Comparison of ENCODE assay signal across 8 cellular contexts in the genomic region with DNA sequence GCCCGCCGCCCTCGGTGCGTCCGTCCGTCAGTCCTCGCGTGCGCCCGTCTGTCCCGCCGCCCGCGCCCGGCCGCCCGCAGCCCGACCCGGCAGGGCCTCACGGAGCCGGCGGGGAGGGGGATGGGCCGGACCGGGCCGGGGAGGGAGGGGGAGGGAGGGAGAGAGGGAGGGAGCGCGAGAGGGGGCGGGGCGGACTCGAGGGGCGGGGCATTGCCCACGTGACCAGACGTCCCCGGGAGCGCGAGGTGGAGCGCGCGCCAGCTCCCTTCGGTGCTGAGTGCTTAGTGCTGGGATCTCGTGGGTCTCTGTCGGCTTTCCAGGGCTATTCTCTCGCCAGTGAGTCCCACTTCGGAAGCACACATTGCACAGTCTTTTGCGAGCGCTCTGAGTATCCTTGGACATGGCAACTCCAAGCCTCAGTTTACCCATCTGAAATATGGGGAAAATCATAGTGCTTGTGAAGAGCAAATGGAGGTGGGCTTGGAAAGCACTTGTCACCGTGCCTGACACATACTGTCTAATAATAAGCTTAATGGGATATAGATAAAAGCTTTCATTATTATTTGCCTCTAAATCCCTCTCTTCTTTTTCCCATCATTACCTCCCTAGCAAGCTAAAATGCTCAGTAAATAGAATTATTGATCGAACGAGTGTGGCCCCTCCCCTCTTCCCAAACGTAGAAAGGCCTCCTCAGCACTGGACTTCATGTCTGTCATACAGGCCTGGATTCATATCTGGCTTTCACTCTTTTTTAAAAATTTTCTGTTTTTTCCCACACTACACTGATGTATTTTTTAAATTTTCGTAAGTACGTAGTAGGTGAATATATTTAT. TPM values are rescaled to one million over a fixed set of nuclear protein-coding genes. Genes with fewer than 3 reads are reported as not detected.
A peak's percentile ranks its signal among the peaks of the same experiment; 100 is the strongest.
DNase-seq lines count a peak whose midpoint lies in the region; ATAC-seq and TF ChIP-seq lines count a peak whose summit lies in the region.

Gene NCOA6, minus strand, starts transcription at position 122 of the 833 bp plus-strand sequence. CDS start 43,296 bp downstream, outside the sequence.

- H3K4me1 Mint-ChIP-seq in GM23338: peaks cover 11% of the 10 kb centered on the region
- peaks cover 38% of the 10 kb centered on the region for H3K4me1 Mint-ChIP-seq in neural crest cell

- no peaks in the 10 kb centered on the region for H3K27me3 ChIP-seq in GM23338 (ENCODE audit: insufficient read depth)
- no peaks in the 10 kb centered on the region for H3K27me3 ChIP-seq in Loucy (ENCODE audit: insufficient read depth, low read length, poor library complexity, severe bottlenecking)
- H3K27me3 ChIP-seq in stomach: no peaks in the 10 kb centered on the region

- H3K9me2 ChIP-seq in GM23338 (ENCODE audit: insufficient read depth) (no peaks in the 10 kb centered on the region), Loucy (replicated peaks; ENCODE audit: low read depth, low read length) (no peaks in the 10 kb centered on the region)

- H3K36me3 Mint-ChIP-seq in GM23338 (ENCODE audit: low read depth) (peaks cover 2% of the 10 kb centered on the region; the same call in 2 of the 3 replicates), neural crest cell (ENCODE audit: low read depth) (peaks cover 7% of the 10 kb centered on the region)

- H3K9me3 Mint-ChIP-seq in GM23338 (peaks cover 2% of the 10 kb centered on the region; the same call in 2 of the 3 replicates), neural crest cell (no peaks in the 10 kb centered on the region)

- H3K4me3 ChIP-seq in GM23338: peak within 1 kb of the TSS; percentile 71
- H3K4me3 ChIP-seq in Loucy (ENCODE audit: low read length, poor library complexity, severe bottlenecking): peak within 1 kb of the TSS; percentile 77
- peak within 1 kb of the TSS; percentile 78 for H3K4me3 ChIP-seq in fibroblast of villous mesenchyme (ENCODE audit: low read depth, low read length)
- peak within 1 kb of the TSS; percentile 85 to 95 (median 92) for H3K4me3 ChIP-seq in stomach

- H3K4me1 ChIP-seq in GM23338 (ENCODE audit: insufficient read depth) (peaks cover 11% of the 10 kb centered on the region; the same call in 1 of the 2 replicates), Loucy (ENCODE audit: insufficient read depth, low read length, poor library complexity, severe bottlenecking) (peaks cover 37% of the 10 kb centered on the region), stomach (peaks cover 29 to 47% (median 39%) of the 10 kb centered on the region in 4 donors)

- peak within 1 kb of the TSS; percentile 94 for H2AFZ ChIP-seq in GM23338
- H2AFZ ChIP-seq in Loucy (ENCODE audit: low read length): peak within 1 kb of the TSS; percentile 99

- WGBS in stomach, 5 donors: 6 to 22% (median 11%) methylated on average over 14 to 51 of the region's 52 CpGs

- H3K4me2 ChIP-seq in GM23338: peak within 1 kb of the TSS; percentile 91
- peak within 1 kb of the TSS; percentile 98 for H3K4me2 ChIP-seq in Loucy (ENCODE audit: low read depth, low read length, poor library complexity, severe bottlenecking)

- H3K36me3 ChIP-seq in GM23338 (ENCODE audit: insufficient read depth) (no peaks in the 10 kb centered on the region), Loucy (ENCODE audit: insufficient read depth, low read length) (no peaks in the 10 kb centered on the region), stomach (no peaks in the 10 kb centered on the region)

- ATAC-seq in GM23338: peak; percentile 11

- TF ChIP-seq POLR2A in stomach (IDR thresholded peaks at IDR 0.05): no peak

- H3F3A ChIP-seq in GM23338 (replicated peaks; ENCODE audit: low read depth) (no peaks in the 10 kb centered on the region; the same call in 1 of the 2 replicates), Loucy (ENCODE audit: low read depth) (no peaks in the 10 kb centered on the region)

- H4K20me1 ChIP-seq in GM23338 (replicated peaks; ENCODE audit: insufficient read depth) (no peaks in the 10 kb centered on the region), Loucy (ENCODE audit: insufficient read depth, low read length, poor library complexity, severe bottlenecking) (peaks cover 23% of the 10 kb centered on the region)

- peak within 1 kb of the TSS; percentile 9; the same call in 1 of the 2 replicates for H3K27ac ChIP-seq in GM23338 (ENCODE audit: low read depth)
- H3K27ac ChIP-seq in stomach: peak within 1 kb of the TSS; percentile 85 to 99 (median 97)

- H3K79me2 ChIP-seq in GM23338 (replicated peaks; ENCODE audit: insufficient read depth) (peaks cover 30% of the 10 kb centered on the region), Loucy (ENCODE audit: insufficient read depth, low read length) (peaks cover 40% of the 10 kb centered on the region)

- H3K27ac Mint-ChIP-seq in GM23338 (peak within 1 kb of the TSS; percentile 83), neural crest cell (ENCODE audit: unreplicated experiment) (peak within 1 kb of the TSS; percentile 99)

- DNase-seq in DMS53 treated with DMSO at 0.1 percent for 48 hours (lab: John Stamatoyannopoulos, UW; ENCODE audit: unreplicated experiment): peak; percentile 49
- peak; percentile 76 for DNase-seq in GM23338 (ENCODE audit: low spot score)
- DNase-seq in SHP77 treated with DMSO at 0.1 percent for 48 hours (lab: John Stamatoyannopoulos, UW): peak; percentile 28
- peak; percentile 78 for DNase-seq in activated gamma-delta T cell (lab: John Stamatoyannopoulos, UW)
- peak; percentile 81 for DNase-seq in fibroblast of villous mesenchyme (ENCODE audit: low read depth)
- peak; percentile 80 for DNase-seq in neural crest cell (ENCODE audit: low read depth, low spot score)
- DNase-seq in stomach: peak; percentile 90

- H3K9ac ChIP-seq in Loucy (ENCODE audit: low read depth, low read length, poor library complexity, severe bottlenecking): peak within 1 kb of the TSS; percentile 75

- H3K9me3 ChIP-seq in Loucy (ENCODE audit: insufficient read depth, low read depth, low read length) (no peaks in the 10 kb centered on the region), stomach (no peaks in the 10 kb centered on the region)

- no peak for TF ChIP-seq EP300 in stomach (IDR thresholded peaks at IDR 0.05)

- intact Hi-C loops in stomach (cut with DNase I; ENCODE audit: low total_unique reads): no loop called here

- H3K27me3 Mint-ChIP-seq in GM23338 (ENCODE audit: insufficient read depth, low read depth, poor library complexity): peaks cover 9% of the 10 kb centered on the region
- H3K27me3 Mint-ChIP-seq in neural crest cell (ENCODE audit: low read depth): peaks cover 9% of the 10 kb centered on the region

- TF ChIP-seq CTCF in GM23338 (conservative IDR thresholded peaks at IDR 0.05; ENCODE audit: low read depth in 2 of 2) (no peak), Loucy (conservative IDR thresholded peaks at IDR 0.05; ENCODE audit: low read length) (no peak), fibroblast of villous mesenchyme (IDR thresholded peaks at IDR 0.05; ENCODE audit: insufficient read depth, low read depth, low read length) (no peak), neural crest cell (conservative IDR thresholded peaks at IDR 0.05) (no peak), stomach (IDR thresholded peaks at IDR 0.05) (no peak)

- H3K4me3 Mint-ChIP-seq in GM23338: peak within 1 kb of the TSS; percentile 91
- H3K4me3 Mint-ChIP-seq in neural crest cell: peak within 1 kb of the TSS; percentile 99

TF ChIP-seq in GM23338, 12 proteins besides CTCF, POLR2A, EP300 and RAD21 (continues in another document):
- TF ChIP-seq POLR2AphosphoS5 (IDR thresholded peaks at IDR 0.05; ENCODE audit: low read depth) (no peak), STAT1 (IDR thresholded peaks at IDR 0.05; ENCODE audit: unreplicated experiment) (no peak), ZNF331 (CRISPR knock-in tag; IDR thresholded peaks at IDR 0.05; ENCODE audit: low read depth) (no peak), REST (IDR thresholded peaks at IDR 0.05; ENCODE audit: unreplicated experiment) (no peak), EZH2phosphoT487 (IDR thresholded peaks at IDR 0.05; ENCODE audit: unreplicated experiment) (no peak), EZH2 (IDR thresholded peaks at IDR 0.05; ENCODE audit: low read depth, unreplicated experiment) (no peak), CREB1 (CRISPR knock-in tag; IDR thresholded peaks at IDR 0.05; ENCODE audit: low read depth) (no peak), JUNB (IDR thresholded peaks at IDR 0.05; ENCODE audit: unreplicated experiment) (no peak)

RNA-seq across cellular contexts. Expression of gene NCOA6, which starts in this region (rescaled TPM):
- 10.6 and 10.8 TPM in 2 replicates for total RNA-seq in GM23338 (2014; rRNA removed; shearing (Covaris generic))
- polyA plus RNA-seq in GM23338 (2016; fragmentation: Nextera tagmentation; extraction: Ambion mirVana) (15.9 and 17.4 TPM in 2 replicates), stomach (10 to 100 TPM; 13.6 to 21.0 (median 15.2) TPM)
- total RNA-seq in fibroblast of villous mesenchyme (6.4 and 8.6 TPM in 2 replicates), neural crest cell (76.0 and 79.5 TPM in 2 replicates), stomach (10 to 100 TPM in 4 of 5 donors, 1 to 10 TPM in 1; 9.7 to 63.8 (median 29.2) TPM)

Comparison
In these comparisons a context has a peak if more than half of its experiments do, and no peak if none do; other contexts are left out.
1. Peak in every context shown above with its lines: DNase-seq, ATAC-seq, H3K4me3 ChIP-seq and H3K27ac ChIP-seq.
2. DNase-seq: peak in every context shown above with its lines; median percentile 90 in stomach; 81 in fibroblast of villous mesenchyme; 80 in neural crest cell; 78 in activated gamma-delta T cell; 76 in GM23338; 49 in DMS53 treated with DMSO at 0.1 percent for 48 hours; 28 in SHP77 treated with DMSO at 0.1 percent for 48 hours.